27 cellular contexts compared by ENCODE assay signal in genomic region chr9:84841915-84842314, GRCh38.
"Had no signal": no experiment of that assay in that cellular context is flagged by ENCODE, and none has a peak within 500 bp of the region (broad histone marks: within the 10 kb centered on the region; RNA-seq: fewer than 3 reads in every experiment).

No MANE protein-coding gene starts in this region.

- H3K9me3 ChIP-seq: left lung, lower lobe of right lung, psoas muscle, right atrium auricular region, right lobe of liver, spleen, tibial nerve, uterus had no signal

- H3K9me3 Mint-ChIP-seq: stimulated activated memory B cell treated with anti-CD40 and anti-IgM and Interleukin-4, amounts not matched to agents 10 μg/mL and 1 μg/mL and 100 μg/mL, for 72 hours; type B pancreatic cell had no signal

- H2AFZ ChIP-seq: parathyroid adenoma had no signal

- H3K4me3 Mint-ChIP-seq: immature natural killer cell; naive thymus-derived CD8-positive, alpha-beta T cell; nephron progenitor cell; stimulated activated memory B cell treated with anti-CD40 and anti-IgM and Interleukin-4, amounts not matched to agents 10 μg/mL and 1 μg/mL and 100 μg/mL, for 72 hours; stimulated activated naive CD8-positive, alpha-beta T cell treated with anti-CD3 and anti-CD28 coated beads, Interleukin-15, amount 100 ng/mL, for 72 hours; type B pancreatic cell had no signal

- H3K4me3 ChIP-seq: left lung, lower lobe of right lung, psoas muscle, right atrium auricular region, right lobe of liver, skin epidermis, spleen, tibial nerve, uterus had no signal

- ATAC-seq: left colon; left lung; lower lobe of right lung; naive thymus-derived CD8-positive, alpha-beta T cell; psoas muscle; right lobe of liver; stimulated activated memory B cell treated with anti-CD40 and anti-IgM and Interleukin-4, amounts not matched to agents 10 μg/mL and 1 μg/mL and 100 μg/mL, for 72 hours; stimulated activated naive CD8-positive, alpha-beta T cell treated with anti-CD3 and anti-CD28 coated beads, Interleukin-15, amount 100 ng/mL, for 72 hours had no signal

- H3K27ac Mint-ChIP-seq: immature natural killer cell; naive thymus-derived CD8-positive, alpha-beta T cell; stimulated activated memory B cell treated with anti-CD40 and anti-IgM and Interleukin-4, amounts not matched to agents 10 μg/mL and 1 μg/mL and 100 μg/mL, for 72 hours; type B pancreatic cell had no signal

- DNase-seq: hypothalamus; immature natural killer cell; kidney; left colon; left lung; lower lobe of right lung; mammary epithelial cell; mesenchymal stem cell; naive thymus-derived CD8-positive, alpha-beta T cell; nephron progenitor cell; nucleus accumbens; psoas muscle; right lobe of liver; spleen; stimulated activated CD4-positive, alpha-beta T cell treated with anti-CD3 and anti-CD28 coated beads, Interleukin-2, amount 100 ng/mL, for 48 hours; stimulated activated CD4-positive, alpha-beta T cell treated with anti-CD3 and anti-CD28 coated beads, Interleukin-4, amount 100 ng/mL, for 4 hours; stimulated activated CD8-positive, alpha-beta memory T cell treated with anti-CD3 and anti-CD28 coated beads, Interleukin-4, amount 100 ng/mL, for 48 hours; stimulated activated naive CD4-positive, alpha-beta T cell treated with Interleukin-2 at 50 U/mL for 16 hours; stimulated activated naive CD8-positive, alpha-beta T cell treated with anti-CD3 and anti-CD28 coated beads, Interleukin-15, amount 100 ng/mL, for 72 hours; substantia nigra; uterus had no signal

- H3K4me1 Mint-ChIP-seq: naive thymus-derived CD8-positive, alpha-beta T cell; stimulated activated memory B cell treated with anti-CD40 and anti-IgM and Interleukin-4, amounts not matched to agents 10 μg/mL and 1 μg/mL and 100 μg/mL, for 72 hours; stimulated activated naive CD8-positive, alpha-beta T cell treated with anti-CD3 and anti-CD28 coated beads, Interleukin-15, amount 100 ng/mL, for 72 hours had no signal

- H3K79me2 ChIP-seq: parathyroid adenoma had no signal

- H3K4me1 ChIP-seq: left lung, lower lobe of right lung, parathyroid adenoma, psoas muscle, right atrium auricular region, right lobe of liver, spleen, uterus had no signal

- H3K36me3 Mint-ChIP-seq: immature natural killer cell; naive thymus-derived CD8-positive, alpha-beta T cell; stimulated activated memory B cell treated with anti-CD40 and anti-IgM and Interleukin-4, amounts not matched to agents 10 μg/mL and 1 μg/mL and 100 μg/mL, for 72 hours had no signal

- H3K27ac ChIP-seq: left lung, lower lobe of right lung, parathyroid adenoma, psoas muscle, right atrium auricular region, right lobe of liver, skin epidermis, spleen, tibial nerve, uterus had no signal

- H3K36me3 ChIP-seq: left lung, lower lobe of right lung, right atrium auricular region, right lobe of liver, spleen, tibial nerve, uterus had no signal
